In genomic region chr1:43707191-43708005, GRCh38 we compare ENCODE assay signal across 8 cellular contexts. TPM values are rescaled to one million over a fixed set of nuclear protein-coding genes. Genes with fewer than 3 reads are reported as not detected.
A peak's percentile ranks its signal among the peaks of the same experiment; 100 is the strongest.
DNase-seq lines count a peak whose midpoint lies in the region; TF ChIP-seq lines count a peak whose summit lies in the region.

ST3GAL3 (plus strand) TSS chr1:43707536; CDS start chr1:43736263, 28,727 bp downstream.

- peak within 1 kb of the TSS; percentile 90 for H3K4me3 Mint-ChIP-seq in activated naive CD4-positive, alpha-beta T cell treated with anti-CD3 and anti-CD28 coated beads for 36 hours

- H3K27me3 Mint-ChIP-seq in activated naive CD4-positive, alpha-beta T cell treated with anti-CD3 and anti-CD28 coated beads for 36 hours (ENCODE audit: low read depth): no peaks in the 10 kb centered on the region

- H3K27ac Mint-ChIP-seq in activated naive CD4-positive, alpha-beta T cell treated with anti-CD3 and anti-CD28 coated beads for 36 hours: peak within 1 kb of the TSS; percentile 84

- intact Hi-C loops in activated naive CD4-positive, alpha-beta T cell treated with anti-CD3 and anti-CD28 coated beads for 36 hours (cut with micrococcal nuclease): loop anchor here (1.0 to 2.0 kb wide), 6 partner anchors 57 to 506 kb away; partner anchors contain the start of genes DMAP1, IPO13 and KDM4A

- no peaks in the 10 kb centered on the region for H3K9me3 Mint-ChIP-seq in activated naive CD4-positive, alpha-beta T cell treated with anti-CD3 and anti-CD28 coated beads for 36 hours

- peaks cover 30% of the 10 kb centered on the region for H3K4me1 Mint-ChIP-seq in activated naive CD4-positive, alpha-beta T cell treated with anti-CD3 and anti-CD28 coated beads for 36 hours (ENCODE audit: low read depth)

- H3K36me3 Mint-ChIP-seq in activated naive CD4-positive, alpha-beta T cell treated with anti-CD3 and anti-CD28 coated beads for 36 hours (ENCODE audit: low read depth): peaks cover 16% of the 10 kb centered on the region

- CTCF ChIA-PET in HEK293T (lab: Yijun Ruan, JAX): no interaction called here
- CTCF ChIA-PET in activated naive CD4-positive, alpha-beta T cell treated with anti-CD3 and anti-CD28 coated beads for 36 hours (lab: Charles Lee): no interaction called here

- POLR2A ChIA-PET in HEK293T (lab: Yijun Ruan, JAX): interaction anchor here (0.6 to 2.0 kb wide), 17 partner anchors 9 to 1112 kb away, joined by 3 to 9 read pairs (median 4); partner anchors contain the start of genes ATP6V0B and KDM4A

- peak; percentile 99 for DNase-seq in GM03348 (ENCODE audit: low spot score)
- DNase-seq in HEK293T (ENCODE audit: extremely low spot score): peak; percentile 96
- DNase-seq in MV-4-11 (lab: John Stamatoyannopoulos, UW): peak; percentile 90
- DNase-seq in SK-N-DZ (ENCODE audit: low spot score): peak; percentile 87
- peak; percentile 94 for DNase-seq in activated naive CD4-positive, alpha-beta T cell treated with anti-CD3 and anti-CD28 coated beads for 36 hours
- DNase-seq in germinal center (ENCODE audit: low spot score): peak; percentile 97
- DNase-seq in nucleus accumbens (lab: John Stamatoyannopoulos, UW): peak; percentile 8 to 95 (median 86)
- peak; percentile 88 for DNase-seq in superior temporal gyrus (ENCODE audit: extremely low spot score)

TF ChIP-seq in HEK293T, 16 proteins besides CTCF, POLR2A, EP300 and RAD21:
- TF ChIP-seq FOXA1 (IDR thresholded peaks at IDR 0.05) (no peak), L3MBTL2 (conservative IDR thresholded peaks at IDR 0.05) (peak; percentile 97), HDGF (IDR thresholded peaks at IDR 0.05; ENCODE audit: borderline replicate concordance) (no peak), ZNF384 (IDR thresholded peaks at IDR 0.05) (no peak), SUZ12 (IDR thresholded peaks at IDR 0.05) (no peak), NFRKB (IDR thresholded peaks at IDR 0.05) (no peak), LEF1 (IDR thresholded peaks at IDR 0.05; ENCODE audit: borderline replicate concordance) (peak; percentile 92), PKNOX1 (IDR thresholded peaks at IDR 0.05) (no peak), FOXK2 (IDR thresholded peaks at IDR 0.05) (no peak), SP1 (IDR thresholded peaks at IDR 0.05) (no peak), ARNT (IDR thresholded peaks at IDR 0.05) (0 out of 2 replicates have a peak, but pooled peaks have one; percentile 22), CTBP1 (IDR thresholded peaks at IDR 0.05; ENCODE audit: borderline replicate concordance) (no peak), FOXM1 (IDR thresholded peaks at IDR 0.05; ENCODE audit: borderline replicate concordance) (no peak), BHLHE40 (IDR thresholded peaks at IDR 0.05; ENCODE audit: borderline replicate concordance) (no peak), TARDBP (IDR thresholded peaks at IDR 0.05) (no peak; the same call in 1 of the 2 replicates), ELF4 (IDR thresholded peaks at IDR 0.05) (no peak)
TF ChIP-seq in HEK293T: peak in this region for 3.

RNA-seq across cellular contexts. Expression of gene ST3GAL3, which starts in this region (rescaled TPM):
- 13.7 and 16.4 TPM in 2 replicates for polyA plus RNA-seq in SK-N-DZ (2014; cell fraction: cytosol; rRNA removed)
- 11.8 and 14.7 TPM in 2 replicates for polyA plus RNA-seq in SK-N-DZ (2014; cell fraction: nucleus; rRNA removed)
- 10 to 100 TPM; 14.2 to 17.8 TPM for total RNA-seq in activated naive CD4-positive, alpha-beta T cell treated with anti-CD3 and anti-CD28 coated beads for 36 hours

Comparison
In these comparisons a context has a peak if more than half of its experiments do, and no peak if none do; other contexts are left out.
1. Peak in every context shown above with its lines: DNase-seq.